Comparison of ENCODE assay signal across 21 cellular contexts in genomic region chr20:15235799-15236198, GRCh38.
DNase-seq lines count a peak whose midpoint lies in the region; ATAC-seq and TF ChIP-seq lines count a peak whose summit lies in the region.
"Had no signal": no experiment of that assay in that cellular context is flagged by ENCODE, and none has a peak within 500 bp of the region (broad histone marks: within the 10 kb centered on the region; RNA-seq: fewer than 3 reads in every experiment).

No MANE protein-coding gene starts in this region.

- no peak for TF ChIP-seq POLR2A in esophagus muscularis mucosa (IDR thresholded peaks at IDR 0.05; ENCODE audit: low read depth)

- peak; percentile 44 for DNase-seq in kidney tubule cell (ENCODE audit: low spot score)
- no peak for DNase-seq in GOT3 (lab: John Stamatoyannopoulos, UW)
- no peak for DNase-seq in esophagus muscularis mucosa (ENCODE audit: extremely low spot score)
- no peak for DNase-seq in Kasumi-1 (lab: John Stamatoyannopoulos, UW)
- DNase-seq in NOMO-1 (lab: John Stamatoyannopoulos, UW; ENCODE audit: unreplicated experiment in 2 of 2): no peak
- DNase-seq: DMS 273 treated with DMSO at 0.1 percent for 48 hours, GDM1, MG63, NCI-H1105, NCI-H1694, NCI-H2107, NCI-H2227 treated with DMSO at 0.1 percent for 48 hours, NCI-H524, SHP77, SK-N-SH, T-cell had no signal

- no peak for TF ChIP-seq EP300 in esophagus muscularis mucosa (IDR thresholded peaks at IDR 0.05)

- no peaks in the 10 kb centered on the region for H3K27me3 ChIP-seq in esophagus muscularis mucosa
- H3K27me3 ChIP-seq: BLaER1 treated with 17β-estradiol and CSF1 and Interleukin-3, amounts not matched to agents 10 nM and 100 nM; MG63 had no signal

- intact Hi-C loops in esophagus muscularis mucosa (cut with DNase I): no loop called here

- H3K36me3 ChIP-seq in esophagus muscularis mucosa: no peaks in the 10 kb centered on the region
- H3K36me3 ChIP-seq: BLaER1 treated with 17β-estradiol and CSF1 and Interleukin-3, amounts not matched to agents 10 nM and 100 nM; MG63 had no signal

- no peaks in the 10 kb centered on the region for H3K9me3 ChIP-seq in esophagus muscularis mucosa
- H3K9me3 ChIP-seq: BLaER1 treated with 17β-estradiol and CSF1 and Interleukin-3, amounts not matched to agents 10 nM and 100 nM; MG63; SK-N-SH had no signal

- no peak overlapping the region for H3K27ac ChIP-seq in esophagus muscularis mucosa (replicated peaks in 1 of 4)
- H3K27ac ChIP-seq: A549; BLaER1 treated with 17β-estradiol and CSF1 and Interleukin-3, amounts not matched to agents 10 nM and 100 nM had no signal

- no peak for TF ChIP-seq CTCF in esophagus muscularis mucosa (IDR thresholded peaks at IDR 0.05)

- no peak overlapping the region for H3K4me3 ChIP-seq in esophagus muscularis mucosa
- H3K4me3 ChIP-seq: A549; BLaER1 treated with 17β-estradiol and CSF1 and Interleukin-3, amounts not matched to agents 10 nM and 100 nM; MG63 had no signal

- peak; percentile 58 for ATAC-seq in GM18511 (IDR thresholded peaks at IDR 0.05; ENCODE audit: unreplicated experiment)
- ATAC-seq in GM21447 (IDR thresholded peaks at IDR 0.05; ENCODE audit: unreplicated experiment): peak; percentile 56
- ATAC-seq in HG03354 (IDR thresholded peaks at IDR 0.05; ENCODE audit: poor library complexity, severe bottlenecking, unreplicated experiment): peak; percentile 73
- ATAC-seq: T-cell had no signal

- no peaks in the 10 kb centered on the region for H3K4me1 ChIP-seq in esophagus muscularis mucosa
- H3K4me1 ChIP-seq: A549 had no signal
